Comparison of ENCODE assay signal across 29 cellular contexts in genomic region chr16:7132465-7132864, GRCh38.
"Had no signal": no experiment of that assay in that cellular context is flagged by ENCODE, and none has a peak within 500 bp of the region (broad histone marks: within the 10 kb centered on the region; RNA-seq: fewer than 3 reads in every experiment).

No MANE protein-coding gene starts in this region.

- H3K27me3 ChIP-seq: colonic mucosa, esophagus muscularis mucosa, esophagus squamous epithelium, foreskin keratinocyte, gastrocnemius medialis, gastroesophageal sphincter, heart left ventricle, heart right ventricle, hepatocyte had no signal

- ATAC-seq: effector memory CD8-positive, alpha-beta T cell; esophagus mucosa; foreskin keratinocyte; gastrocnemius medialis; gastroesophageal sphincter; heart left ventricle; heart right ventricle had no signal

- H3K4me1 ChIP-seq: colonic mucosa, esophagus muscularis mucosa, esophagus squamous epithelium, foreskin keratinocyte, gastrocnemius medialis, gastroesophageal sphincter, heart left ventricle, heart right ventricle had no signal

- H3K79me2 ChIP-seq: hepatocyte had no signal

- H3K4me2 ChIP-seq: hepatocyte had no signal

- H3K4me3 ChIP-seq: colonic mucosa, coronary artery, dorsolateral prefrontal cortex, esophagus muscularis mucosa, esophagus squamous epithelium, gastrocnemius medialis, gastroesophageal sphincter, heart left ventricle, heart right ventricle, hepatocyte had no signal

- H3K27ac ChIP-seq: colonic mucosa, coronary artery, dorsolateral prefrontal cortex, epithelial cell of prostate, esophagus muscularis mucosa, esophagus squamous epithelium, foreskin keratinocyte, gastrocnemius medialis, gastroesophageal sphincter, heart left ventricle, heart right ventricle, hepatocyte had no signal

- FAIRE-seq: colon, endometrium, endothelial cell of umbilical vein, frontal cortex had no signal

- H3K9me3 ChIP-seq: colonic mucosa, esophagus squamous epithelium, gastrocnemius medialis, gastroesophageal sphincter, heart left ventricle, heart right ventricle had no signal

- DNase-seq: colonic mucosa; cortex of kidney; dermis blood vessel endothelial cell; dorsolateral prefrontal cortex; effector CD4-positive, alpha-beta T cell; effector CD8-positive, alpha-beta T cell; effector memory CD4-positive, alpha-beta T cell; effector memory CD8-positive, alpha-beta T cell; endodermal cell; erythroblast; esophagus squamous epithelium; foreskin fibroblast; foreskin keratinocyte; foreskin melanocyte; gastrocnemius medialis; glutamatergic neuron; head of caudate nucleus; heart left ventricle; heart right ventricle had no signal

- H2AFZ ChIP-seq: hepatocyte had no signal

- H3K36me3 ChIP-seq: colonic mucosa, esophagus muscularis mucosa, esophagus squamous epithelium, gastrocnemius medialis, gastroesophageal sphincter, heart left ventricle, heart right ventricle had no signal
